In the genomic region with DNA sequence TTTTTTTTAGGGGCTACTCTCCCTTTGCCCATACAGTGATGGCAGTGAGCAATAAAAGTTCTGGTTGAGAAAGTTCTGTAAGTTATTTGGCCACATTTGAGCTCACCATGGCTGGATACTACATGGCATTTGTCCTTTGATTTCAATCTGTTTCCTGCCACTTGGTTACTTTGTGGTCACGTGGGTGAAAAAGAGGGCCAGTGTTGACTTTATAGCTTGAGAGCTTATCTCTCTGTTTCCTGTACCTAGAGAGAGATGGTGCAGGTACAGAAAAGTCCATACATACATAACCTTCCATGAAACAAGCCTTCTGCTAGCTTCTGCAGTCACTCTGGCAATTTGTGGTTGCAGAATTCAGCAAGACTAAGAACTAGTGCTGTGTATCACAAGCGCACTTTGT, we compare ENCODE assay signal across 25 cellular contexts. TPM values are rescaled to one million over a fixed set of nuclear protein-coding genes. Genes with fewer than 3 reads are reported as not detected.
DNase-seq lines count a peak whose midpoint lies in the region; ATAC-seq, FAIRE-seq and TF ChIP-seq lines count a peak whose summit lies in the region.
"Had no signal": no experiment of that assay in that cellular context is flagged by ENCODE, and none has a peak within 500 bp of the region (broad histone marks: within the 10 kb centered on the region; RNA-seq: fewer than 3 reads in every experiment).

No MANE protein-coding gene starts in this region.

- 48 to 54% (median 53%) methylated on average over 2 of the region's 2 CpGs for WGBS in small intestine, 3 donors

- H3K4me2 ChIP-seq in Loucy (ENCODE audit: low read depth, low read length, poor library complexity, severe bottlenecking): peak overlapping the region; percentile 74

- H3K27ac ChIP-seq in VCaP (peak overlapping the region; percentile 27), small intestine (ENCODE audit: low read depth in 1 of 2, low read length in 1 of 2) (no peak overlapping the region)
- H3K27ac ChIP-seq: SJSA1 had no signal

- H3K4me3 ChIP-seq in Loucy (ENCODE audit: low read length, poor library complexity, severe bottlenecking): peak overlapping the region; percentile 51
- H3K4me3 ChIP-seq in small intestine (ENCODE audit: low read depth in 1 of 2, low read length in 2 of 2): no peak overlapping the region
- H3K4me3 ChIP-seq: SJSA1 had no signal

- H3F3A ChIP-seq in Loucy (ENCODE audit: low read depth): peaks cover 13% of the 10 kb centered on the region

- no peaks in the 10 kb centered on the region for H3K4me1 Mint-ChIP-seq in chondrocyte (ENCODE audit: low read depth)

- H3K4me1 ChIP-seq in Loucy (ENCODE audit: insufficient read depth, low read length, poor library complexity, severe bottlenecking) (peaks cover 36% of the 10 kb centered on the region), small intestine (ENCODE audit: control insufficient read depth in 2 of 2, insufficient read depth in 1 of 2, low read depth in 1 of 2, low read length in 1 of 2) (no peaks in the 10 kb centered on the region)
- H3K4me1 ChIP-seq: SJSA1 had no signal

- H4K20me1 ChIP-seq in Loucy (ENCODE audit: insufficient read depth, low read length, poor library complexity, severe bottlenecking): no peaks in the 10 kb centered on the region

- no peaks in the 10 kb centered on the region for H3K9me2 ChIP-seq in Loucy (replicated peaks; ENCODE audit: low read depth, low read length)

- intact Hi-C loops in Right ventricle myocardium inferior (cut with DNase I): no loop called here

- H3K9ac ChIP-seq in Loucy (ENCODE audit: low read depth, low read length, poor library complexity, severe bottlenecking): peak overlapping the region; percentile 35

- ATAC-seq in Right ventricle myocardium inferior: no peak
- ATAC-seq: CD8-positive, alpha-beta T cell had no signal

- H3K36me3 ChIP-seq in Loucy (ENCODE audit: insufficient read depth, low read length) (no peaks in the 10 kb centered on the region), small intestine (ENCODE audit: control insufficient read depth in 2 of 2, insufficient read depth in 2 of 2, low read length in 2 of 2) (no peaks in the 10 kb centered on the region)
- H3K36me3 ChIP-seq: SJSA1 had no signal

- no peak overlapping the region for H3K4me3 Mint-ChIP-seq in chondrocyte (ENCODE audit: unreplicated experiment)
- H3K4me3 Mint-ChIP-seq: CD8-positive, alpha-beta T cell had no signal

- peaks cover 2% of the 10 kb centered on the region for H3K36me3 Mint-ChIP-seq in chondrocyte (ENCODE audit: low read depth)
- H3K36me3 Mint-ChIP-seq: CD8-positive, alpha-beta T cell had no signal

- H3K27me3 ChIP-seq in Loucy (ENCODE audit: insufficient read depth, low read length, poor library complexity, severe bottlenecking) (no peaks in the 10 kb centered on the region), small intestine (ENCODE audit: control insufficient read depth in 2 of 2, insufficient read depth in 2 of 2, low read length in 2 of 2) (peaks cover 0 to 2% of the 10 kb centered on the region in 2 donors)
- H3K27me3 ChIP-seq: SJSA1 had no signal

- DNase-seq in NCI-H748 (lab: John Stamatoyannopoulos, UW; ENCODE audit: unreplicated experiment) (peak; percentile 5), NCI-H748 treated with DMSO at 0.1 percent for 48 hours (lab: John Stamatoyannopoulos, UW) (no peak), small intestine (peak; percentile 26), NCI-H187 (lab: John Stamatoyannopoulos, UW) (no peak), Right ventricle myocardium inferior (ENCODE audit: missing footprints) (no peak), chondrocyte (ENCODE audit: low spot score) (no peak)
- DNase-seq: 8988T; AML-193; C1 segment of cervical spinal cord; Calu3; CD8-positive, alpha-beta T cell; DMS79; KBM-7; NCI-H1092 treated with DMSO at 0.1 percent for 48 hours; NCI-H1436 treated with DMSO at 0.1 percent for 48 hours; NCI-H2081; NCI-H2171 treated with DMSO at 0.1 percent for 48 hours; NCI-H526 treated with DMSO at 0.1 percent for 48 hours; OCI-M1; T-helper 1 cell had no signal

- TF ChIP-seq CTCF in Loucy (conservative IDR thresholded peaks at IDR 0.05; ENCODE audit: low read length) (no peak), VCaP (conservative IDR thresholded peaks at IDR 0.05) (no peak), chondrocyte (IDR thresholded peaks at IDR 0.05) (no peak)

- no peaks in the 10 kb centered on the region for H3K9me3 ChIP-seq in Loucy (ENCODE audit: insufficient read depth, low read depth, low read length)
- no peaks in the 10 kb centered on the region for H3K9me3 ChIP-seq in small intestine (ENCODE audit: control insufficient read depth, low read depth)
- H3K9me3 ChIP-seq: SJSA1 had no signal

- H3K9me3 Mint-ChIP-seq in chondrocyte (ENCODE audit: low read depth): no peaks in the 10 kb centered on the region
- H3K9me3 Mint-ChIP-seq: CD8-positive, alpha-beta T cell had no signal

- H3K79me2 ChIP-seq in Loucy (ENCODE audit: insufficient read depth, low read length): no peaks in the 10 kb centered on the region

- no peak for FAIRE-seq in small intestine (lab: Jason Lieb, UNC)
- FAIRE-seq: GM19239, RCC 7860 had no signal

- H2AFZ ChIP-seq in Loucy (ENCODE audit: low read length): no peak overlapping the region

- no peak overlapping the region for H3K27ac Mint-ChIP-seq in chondrocyte (ENCODE audit: unreplicated experiment)
- H3K27ac Mint-ChIP-seq: CD8-positive, alpha-beta T cell had no signal

- H3K27me3 Mint-ChIP-seq in chondrocyte (ENCODE audit: low read depth): peaks cover 14% of the 10 kb centered on the region

RNA-seq across cellular contexts. Expression of a gene that starts 23.4 kb away (rescaled TPM):
- polyA plus RNA-seq in small intestine: 10 to 100 TPM; 11.1 to 29.1 (median 20.4) TPM
- total RNA-seq in Right ventricle myocardium inferior (20.0 TPM), chondrocyte (4.6 to 11.4 TPM (median 5.2 TPM) in 3 replicates)
- total RNA-seq: CD8-positive, alpha-beta T cell had no signal

Comparison
In these comparisons a context has a peak if more than half of its experiments do, and no peak if none do; other contexts are left out.
1. DNase-seq: peak in NCI-H748 (single experiment) and small intestine (single experiment); none in NCI-H748 treated with DMSO at 0.1 percent for 48 hours (single experiment), NCI-H187 (0 of 2), Right ventricle myocardium inferior (single experiment) and chondrocyte (single experiment).